1 cellular context compared by ENCODE assay signal in genomic region chr3:106826861-106827311, GRCh38.
TF ChIP-seq lines count a peak whose summit lies in the region.

No MANE protein-coding gene starts in this region.

TF ChIP-seq in HepG2, 621 proteins besides CTCF, POLR2A, EP300 and RAD21 (continued from another document):
- no peak for TF ChIP-seq AFF4 (CRISPR knock-in tag; IDR thresholded peaks at IDR 0.05)
TF ChIP-seq in HepG2: peak in this region for 0.
